ENCODE assay signal across 8 cellular contexts in the genomic region with DNA sequence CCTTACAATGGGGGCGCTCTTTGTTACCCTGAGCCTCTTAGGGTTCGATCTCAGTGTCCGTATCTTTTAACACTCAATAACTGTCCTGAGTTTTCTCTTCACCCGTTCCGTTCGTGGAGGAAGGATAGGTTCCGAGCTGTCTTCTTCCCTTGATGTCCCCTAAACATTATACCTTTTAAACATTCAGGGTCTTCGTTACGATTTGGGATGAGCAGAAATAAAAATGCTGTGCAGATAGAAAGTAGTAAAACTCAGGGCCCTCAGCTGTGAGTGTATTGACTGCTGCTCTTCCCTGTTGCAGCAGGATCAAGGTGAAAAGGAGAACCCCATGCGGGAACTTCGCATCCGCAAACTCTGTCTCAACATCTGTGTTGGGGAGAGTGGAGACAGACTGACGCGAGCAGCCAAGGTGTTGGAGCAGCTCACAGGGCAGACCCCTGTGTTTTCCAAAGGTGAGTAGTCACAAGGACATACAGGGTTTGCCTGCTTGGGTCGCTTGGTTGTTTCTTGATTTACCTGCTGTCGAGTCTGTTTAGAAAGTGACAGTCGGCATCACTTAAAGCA. TPM values are rescaled to one million over a fixed set of nuclear protein-coding genes. Genes with fewer than 3 reads are reported as not detected.
DNase-seq lines count a peak whose midpoint lies in the region; ATAC-seq and TF ChIP-seq lines count a peak whose summit lies in the region.

No MANE protein-coding gene starts in this region.

- no peak for ATAC-seq in GM21390 (IDR thresholded peaks at IDR 0.05; ENCODE audit: unreplicated experiment)

- in situ Hi-C loops in GM13977 (cut with MboI; ENCODE audit: low pct_unique_long_range_greater_than_20kb, low sequenced_read_pairs, unreplicated experiment): loop anchor here (10.0 kb wide), 1 partner anchor 52 kb away; a partner anchor contains a TSS

- no peak overlapping the region for H2AFZ ChIP-seq in neural progenitor cell (replicated peaks)

- H3K4me2 ChIP-seq in neural progenitor cell: peak overlapping the region; percentile 100

- CTCF ChIA-PET in CD8-positive, alpha-beta memory T cell (lab: Charles Lee): interaction anchor here (1.0 to 1.2 kb wide), 2 partner anchors 10 to 55 kb away, joined by 3 to 4 read pairs; no protein-coding TSS in a partner anchor

- peaks cover 59% of the 10 kb centered on the region for H3K79me2 ChIP-seq in neural progenitor cell (ENCODE audit: low read depth)

- no peak for TF ChIP-seq POLR2A in NB4 (IDR thresholded peaks at IDR 0.05; ENCODE audit: extremely low read depth, insufficient read length)

- WGBS in ectodermal cell, 2 experiments: 8 to 10% methylated on average over 16 to 17 of the region's 17 CpGs

- peaks cover 55% of the 10 kb centered on the region for H4K20me1 ChIP-seq in neural progenitor cell (ENCODE audit: low read depth)

- H3K27me3 Mint-ChIP-seq in CD8-positive, alpha-beta memory T cell: no peaks in the 10 kb centered on the region
- H3K27me3 Mint-ChIP-seq in neural progenitor cell (ENCODE audit: insufficient read depth, low read depth): no peaks in the 10 kb centered on the region

- peak overlapping the region; percentile 100 for H3K9ac ChIP-seq in neural progenitor cell

- peak overlapping the region; percentile 99 for H3K4me3 ChIP-seq in CD8-positive, alpha-beta memory T cell (ENCODE audit: low read length)
- peak overlapping the region; percentile 98 for H3K4me3 ChIP-seq in NB4 (ENCODE audit: low read depth, low read length)
- peak overlapping the region; percentile 98 for H3K4me3 ChIP-seq in ectodermal cell (ENCODE audit: insufficient read depth, low read depth, low read length)
- peak overlapping the region; percentile 97 for H3K4me3 ChIP-seq in neural progenitor cell

- no peaks in the 10 kb centered on the region for H3K9me3 ChIP-seq in CD8-positive, alpha-beta memory T cell (ENCODE audit: low read length)
- H3K9me3 ChIP-seq in ectodermal cell (ENCODE audit: control insufficient read depth, low read length) (no peaks in the 10 kb centered on the region), neural progenitor cell (ENCODE audit: low read depth) (no peaks in the 10 kb centered on the region)

- peaks cover 46% of the 10 kb centered on the region for H3K36me3 ChIP-seq in CD8-positive, alpha-beta memory T cell (ENCODE audit: insufficient read depth, low read length)
- H3K36me3 ChIP-seq in ectodermal cell (ENCODE audit: control insufficient read depth, insufficient read depth, low read length) (peaks cover 35% of the 10 kb centered on the region), neural progenitor cell (peaks cover 18% of the 10 kb centered on the region)

- H3K27ac Mint-ChIP-seq in CD8-positive, alpha-beta memory T cell: peak overlapping the region; percentile 93 to 99 (median 95)
- peak overlapping the region; percentile 87 for H3K27ac Mint-ChIP-seq in neural progenitor cell

- no peaks in the 10 kb centered on the region for H3K27me3 ChIP-seq in CD8-positive, alpha-beta memory T cell (ENCODE audit: insufficient read depth, low read length, poor library complexity, severe bottlenecking)
- H3K27me3 ChIP-seq in ectodermal cell (ENCODE audit: control insufficient read depth, insufficient read depth, low read length, poor library complexity, severe bottlenecking) (no peaks in the 10 kb centered on the region), neural progenitor cell (no peaks in the 10 kb centered on the region)

- H3F3A ChIP-seq in neural progenitor cell (ENCODE audit: low read depth): peaks cover 45% of the 10 kb centered on the region

- peak overlapping the region; percentile 89 for H3K27ac ChIP-seq in CD8-positive, alpha-beta memory T cell (ENCODE audit: low read depth, low read length)
- H3K27ac ChIP-seq in ectodermal cell (ENCODE audit: insufficient read depth, low read depth, low read length, poor library complexity, severe bottlenecking) (no peak overlapping the region), neural progenitor cell (peak overlapping the region; percentile 94)

- peaks cover 25% of the 10 kb centered on the region for H3K4me1 ChIP-seq in CD8-positive, alpha-beta memory T cell (ENCODE audit: insufficient read depth, low read length)
- H3K4me1 ChIP-seq in ectodermal cell (ENCODE audit: control insufficient read depth, insufficient read depth, low read length): peaks cover 13% of the 10 kb centered on the region
- peaks cover 14% of the 10 kb centered on the region for H3K4me1 ChIP-seq in neural progenitor cell

- TF ChIP-seq CTCF in NB4 (IDR thresholded peaks at IDR 0.05; ENCODE audit: low read depth, low read length): no peak
- TF ChIP-seq CTCF in neural progenitor cell (IDR thresholded peaks at IDR 0.05): no peak
- no peak for TF ChIP-seq CTCF in GM13977 (IDR thresholded peaks at IDR 0.05; ENCODE audit: extremely low read depth, insufficient read depth, missing control alignments)

- peak in 2 of 5 donors; percentile 2 to 16 for DNase-seq in CD8-positive, alpha-beta memory T cell
- DNase-seq in NB4 (ENCODE audit: low read depth): peak; percentile 47
- peak; percentile 11 for DNase-seq in neural progenitor cell (ENCODE audit: low spot score)
- DNase-seq in GM13977 (ENCODE audit: low spot score): no peak
- no peak for DNase-seq in NCI-H1930 (lab: John Stamatoyannopoulos, UW)
- no peak for DNase-seq in mucosa of gallbladder (ENCODE audit: low spot score)

- peaks cover 9 to 59% (median 24%) of the 10 kb centered on the region in 3 donors for H3K36me3 Mint-ChIP-seq in CD8-positive, alpha-beta memory T cell
- peaks cover 31% of the 10 kb centered on the region for H3K36me3 Mint-ChIP-seq in neural progenitor cell

- H3K4me1 Mint-ChIP-seq in CD8-positive, alpha-beta memory T cell: peaks cover 48 to 54% (median 53%) of the 10 kb centered on the region in 3 donors
- H3K4me1 Mint-ChIP-seq in neural progenitor cell: peaks cover 27% of the 10 kb centered on the region

- H3K9me3 Mint-ChIP-seq in CD8-positive, alpha-beta memory T cell: peaks cover 0 to 2% (median 1%) of the 10 kb centered on the region in 5 donors
- H3K9me3 Mint-ChIP-seq in neural progenitor cell: peaks cover 2% of the 10 kb centered on the region

- peak overlapping the region; percentile 94 to 100 (median 96) for H3K4me3 Mint-ChIP-seq in CD8-positive, alpha-beta memory T cell
- peak overlapping the region; percentile 95 for H3K4me3 Mint-ChIP-seq in neural progenitor cell

- POLR2A ChIA-PET in CD8-positive, alpha-beta memory T cell (lab: Charles Lee): interaction anchor here (0.7 to 1.7 kb wide), 3 partner anchors 51 to 208 kb away, joined by 3 to 14 read pairs (median 6); a partner anchor contains a TSS

RNA-seq across cellular contexts. Expression of a gene that starts 0.8 kb away (rescaled TPM):
- total RNA-seq in CD8-positive, alpha-beta memory T cell: 1,000 to 10,000 TPM; 1,242 to 1,292 TPM
- 1,119 TPM for polyA plus RNA-seq in CD8-positive, alpha-beta memory T cell
- 1,692 TPM for polyA plus RNA-seq in ectodermal cell (2013, experiment 1 of 4)
- polyA plus RNA-seq in ectodermal cell (2013, experiment 2 of 4): 1,615 TPM
- 1,869 TPM for polyA plus RNA-seq in ectodermal cell (2013, experiment 3 of 4)
- 2,066 TPM for polyA plus RNA-seq in ectodermal cell (2013, experiment 4 of 4)
- total RNA-seq in neural progenitor cell (ENCODE audit: low replicate concordance) (1,388 and 2,503 TPM in 2 replicates), mucosa of gallbladder (732 TPM)

RNA-seq across cellular contexts. Expression of a gene that starts 50.9 kb away (rescaled TPM):
- 10 to 100 TPM; 64.1 to 69.0 TPM for total RNA-seq in CD8-positive, alpha-beta memory T cell
- 32.3 TPM for polyA plus RNA-seq in CD8-positive, alpha-beta memory T cell
- 34.7 TPM for polyA plus RNA-seq in ectodermal cell (2013, experiment 1 of 4)
- 33.6 TPM for polyA plus RNA-seq in ectodermal cell (2013, experiment 2 of 4)
- 25.2 TPM for polyA plus RNA-seq in ectodermal cell (2013, experiment 3 of 4)
- 25.4 TPM for polyA plus RNA-seq in ectodermal cell (2013, experiment 4 of 4)
- total RNA-seq in neural progenitor cell (ENCODE audit: low replicate concordance) (29.1 and 30.0 TPM in 2 replicates), mucosa of gallbladder (35.0 TPM)

Comparison
In these comparisons a context has a peak if more than half of its experiments do, and no peak if none do; other contexts are left out.
1. DNase-seq: peak in NB4 (single experiment) and neural progenitor cell (single experiment); none in GM13977 (single experiment), NCI-H1930 (0 of 2) and mucosa of gallbladder (single experiment).
2. Peak in every context shown above with its lines, with median percentiles within 50 percentile points of each other: H3K4me3 ChIP-seq.